In genomic region chr11:65569973-65570918, GRCh38 we compare ENCODE assay signal across 1 cellular context.
TF ChIP-seq lines count a peak whose summit lies in the region.

ZNRD2 (plus strand) TSS chr11:65570477; CDS start chr11:65570492, 15 bp downstream.

TF ChIP-seq in K562, 482 proteins besides CTCF, POLR2A, EP300 and RAD21 (continued from another document and continues in another):
- TF ChIP-seq ZNF639 (CRISPR knock-in tag; conservative IDR thresholded peaks at IDR 0.05 in 1 of 2, IDR thresholded peaks at IDR 0.05 in 1 of 2) (peak in 1 of 2 experiments; percentile 99; a peak in 2 of 4 replicates), RCOR1 (IDR thresholded peaks at IDR 0.05; ENCODE audit: borderline replicate concordance in 1 of 2, low read depth in 2 of 2, low read length in 2 of 2) (peak in 1 of 2 experiments; percentile 84; a peak in 2 of 4 replicates), ZNF589 (CRISPR knock-in tag; IDR thresholded peaks at IDR 0.05; ENCODE audit: low read depth) (no peak), NRF1 (conservative IDR thresholded peaks at IDR 0.05 in 1 of 2, IDR thresholded peaks at IDR 0.05 in 1 of 2) (peak; percentile 96 to 97), HMGXB4 (CRISPR knock-in tag; IDR thresholded peaks at IDR 0.05) (peak; percentile 45; the same call in 1 of the 2 replicates), SRSF7 (optimal IDR thresholded peaks at IDR 0.05; ENCODE audit: low read depth, low read length) (no peak), TFAP4 (CRISPR knock-in tag; IDR thresholded peaks at IDR 0.05; ENCODE audit: borderline replicate concordance) (peak; percentile 91), FOXM1 (IDR thresholded peaks at IDR 0.05; ENCODE audit: low read depth) (no peak), FOXM1 (CRISPR knock-in tag; IDR thresholded peaks at IDR 0.05; ENCODE audit: low read depth) (peak; percentile 82; the same call in 1 of the 2 replicates), CREB3L1 (IDR thresholded peaks at IDR 0.05; ENCODE audit: borderline replicate concordance, low read depth) (peak; percentile 71; the same call in 1 of the 2 replicates), ZNF584 (CRISPR knock-in tag; IDR thresholded peaks at IDR 0.05; ENCODE audit: low read depth) (no peak), RNF2 (IDR thresholded peaks at IDR 0.05) (peak; percentile 78; the same call in 1 of the 2 replicates), CBX8 (IDR thresholded peaks at IDR 0.05; ENCODE audit: borderline replicate concordance, extremely low read depth, low read depth, low read length, poor library complexity, severe bottlenecking) (no peak), SREBF2 (CRISPR knock-in tag; IDR thresholded peaks at IDR 0.05) (no peak), RFX7 (CRISPR knock-in tag; IDR thresholded peaks at IDR 0.05) (no peak), SIN3A (IDR thresholded peaks at IDR 0.05; ENCODE audit: borderline replicate concordance in 2 of 2, control insufficient read depth in 1 of 2, low read depth in 2 of 2, low read length in 2 of 2) (peak; percentile 95 to 98), HNRNPK (IDR thresholded peaks at IDR 0.05; ENCODE audit: low read depth, low read length, poor library complexity, severe bottlenecking) (no peak), THAP7 (CRISPR knock-in tag; IDR thresholded peaks at IDR 0.05) (0 out of 2 replicates have a peak, but pooled peaks have one; percentile 23), ZKSCAN3 (CRISPR knock-in tag; IDR thresholded peaks at IDR 0.05) (no peak), NONO (IDR thresholded peaks at IDR 0.05; ENCODE audit: low read depth in 2 of 2, low read length in 1 of 2) (no peak), NFIC (IDR thresholded peaks at IDR 0.05) (peak; percentile 19; the same call in 1 of the 2 replicates), TEAD1 (CRISPR knock-in tag; IDR thresholded peaks at IDR 0.05) (peak in 1 of 2 experiments; percentile 30; a peak in 1 of 4 replicates), PCBP1 (IDR thresholded peaks at IDR 0.05; ENCODE audit: low read depth, low read length, poor library complexity, severe bottlenecking) (peak; percentile 68), TAF9B (IDR thresholded peaks at IDR 0.05; ENCODE audit: partially characterized antibody) (peak; percentile 49), PBX2 (CRISPR knock-in tag; IDR thresholded peaks at IDR 0.05; ENCODE audit: low read depth) (peak; percentile 47), PBX2 (tag; conservative IDR thresholded peaks at IDR 0.05; ENCODE audit: low read depth) (peak; percentile 25; the same call in 1 of the 2 replicates), ATF7 (IDR thresholded peaks at IDR 0.05) (peak; percentile 95), CUX1 (CRISPR knock-in tag; IDR thresholded peaks at IDR 0.05) (no peak), ATF4 (CRISPR knock-in tag; IDR thresholded peaks at IDR 0.05) (peak; percentile 42; the same call in 1 of the 2 replicates), ARID4B (CRISPR knock-in tag; IDR thresholded peaks at IDR 0.05) (peak; percentile 97), TBL1XR1 (IDR thresholded peaks at IDR 0.05; ENCODE audit: low read length in 2 of 2) (peak in 1 of 2 experiments; percentile 72; a peak in 2 of 4 replicates), CREB1 (IDR thresholded peaks at IDR 0.05) (peak; percentile 99), CREB1 (CRISPR knock-in tag; IDR thresholded peaks at IDR 0.05) (peak; percentile 100), TRIM24 (IDR thresholded peaks at IDR 0.05) (peak in 1 of 2 experiments; percentile 68; a peak in 1 of 4 replicates), RB1 (IDR thresholded peaks at IDR 0.05; ENCODE audit: low read depth) (peak; percentile 36; the same call in 1 of the 2 replicates), ATF3 (IDR thresholded peaks at IDR 0.05) (peak; percentile 53; the same call in 1 of the 2 replicates), ATF3 (CRISPR knock-in tag; conservative IDR thresholded peaks at IDR 0.05) (no peak), ZZZ3 (IDR thresholded peaks at IDR 0.05) (no peak)
